ENCODE assay signal across 8 cellular contexts in the genomic region with DNA sequence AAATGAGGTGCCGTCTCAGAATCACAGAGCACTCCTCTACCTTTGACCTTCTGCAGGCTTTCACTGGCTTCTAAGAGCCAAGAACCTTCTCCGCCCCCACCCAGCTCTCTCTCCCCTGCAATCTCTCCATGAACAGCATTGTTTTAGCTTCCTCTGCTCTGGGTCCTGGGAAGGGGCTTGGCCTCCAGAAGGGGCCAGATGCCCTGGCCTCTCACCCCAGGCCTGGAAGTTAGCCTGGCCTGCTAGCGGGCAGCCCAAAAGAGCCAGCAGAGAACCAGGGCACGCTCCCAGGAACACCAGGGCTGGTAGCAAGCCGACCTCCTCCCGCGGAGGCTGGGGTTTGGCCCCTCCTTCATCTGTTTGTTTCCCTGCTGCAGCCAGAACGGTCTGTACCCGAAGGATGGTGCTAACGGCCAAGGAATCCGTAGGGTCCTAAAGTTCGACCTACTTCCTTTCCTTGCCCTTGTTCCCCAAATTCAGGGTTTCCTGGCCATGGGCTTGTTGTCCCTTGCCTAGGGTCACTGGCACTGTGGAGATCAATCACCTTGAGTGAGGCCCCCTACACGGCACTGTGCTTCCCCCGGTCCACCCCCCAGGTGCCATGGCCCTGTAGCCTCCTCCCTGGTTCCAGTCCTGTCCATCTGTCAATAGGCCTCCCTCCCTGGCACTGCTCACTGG. TPM values are rescaled to one million over a fixed set of nuclear protein-coding genes. Genes with fewer than 3 reads are reported as not detected.
A peak's percentile ranks its signal among the peaks of the same experiment; 100 is the strongest.
DNase-seq lines count a peak whose midpoint lies in the region; ATAC-seq and TF ChIP-seq lines count a peak whose summit lies in the region.

No MANE protein-coding gene starts in this region.

- no peaks in the 10 kb centered on the region for H3K79me2 ChIP-seq in PC-3 (ENCODE audit: low read length)

- peaks cover 65 to 70% of the 10 kb centered on the region in 2 donors for H3K4me1 Mint-ChIP-seq in natural killer cell treated with Interleukin-12 subunit alpha and Interleukin-12 subunit beta and Interleukin-15 and Interleukin-18, amount 100 ng/mL, for 72 hours (ENCODE audit: low read depth in 2 of 2)

- no peaks in the 10 kb centered on the region for H3K27me3 Mint-ChIP-seq in natural killer cell treated with Interleukin-12 subunit alpha and Interleukin-12 subunit beta and Interleukin-15 and Interleukin-18, amount 100 ng/mL, for 72 hours

- ATAC-seq in natural killer cell treated with Interleukin-12 subunit alpha and Interleukin-12 subunit beta and Interleukin-15 and Interleukin-18, amount 100 ng/mL, for 72 hours: peak; percentile 67 to 68
- no peak for ATAC-seq in PC-3

- H2AFZ ChIP-seq in PC-3 (ENCODE audit: low read length): no peak overlapping the region

- no peak overlapping the region for H3K4me3 ChIP-seq in PC-3 (ENCODE audit: low read length)

- CTCF ChIA-PET in PC-3 (lab: Charles Lee): no interaction called here

- no peaks in the 10 kb centered on the region for H3K9me2 ChIP-seq in PC-3 (replicated peaks; ENCODE audit: low read length)

- H3K4me2 ChIP-seq in PC-3 (ENCODE audit: low read length): no peak overlapping the region

- H3K4me3 Mint-ChIP-seq in natural killer cell treated with Interleukin-12 subunit alpha and Interleukin-12 subunit beta and Interleukin-15 and Interleukin-18, amount 100 ng/mL, for 72 hours: peak overlapping the region; percentile 45

- TF ChIP-seq CTCF in PC-3 (conservative IDR thresholded peaks at IDR 0.05; ENCODE audit: low read depth, low read length): no peak

- H4K20me1 ChIP-seq in PC-3 (ENCODE audit: low read length): no peaks in the 10 kb centered on the region

- peaks cover 5% of the 10 kb centered on the region for H3K4me1 ChIP-seq in PC-3 (ENCODE audit: insufficient read depth, low read length)

- no peaks in the 10 kb centered on the region for H3F3A ChIP-seq in PC-3 (ENCODE audit: low read length, unreplicated experiment)

- no peaks in the 10 kb centered on the region for H3K27me3 ChIP-seq in PC-3 (ENCODE audit: low read length)

- no peaks in the 10 kb centered on the region for H3K9me3 ChIP-seq in PC-3 (ENCODE audit: low read length)

- intact Hi-C loops in PC-3 (cut with micrococcal nuclease): no loop called here

- H3K9ac ChIP-seq in PC-3 (ENCODE audit: low read length): no peak overlapping the region

- BruUV-seq in PC-3 (replicated peaks; lab: Mats Ljungman, UMichigan): no TSS peak

- H3K36me3 Mint-ChIP-seq in natural killer cell treated with Interleukin-12 subunit alpha and Interleukin-12 subunit beta and Interleukin-15 and Interleukin-18, amount 100 ng/mL, for 72 hours: no peaks in the 10 kb centered on the region

- H3K27ac Mint-ChIP-seq in natural killer cell treated with Interleukin-12 subunit alpha and Interleukin-12 subunit beta and Interleukin-15 and Interleukin-18, amount 100 ng/mL, for 72 hours: peak overlapping the region; percentile 86 to 95

- no peak overlapping the region for H3K27ac ChIP-seq in PC-3 (ENCODE audit: low read length)

- peak; percentile 44 for DNase-seq in stimulated activated CD4-positive, alpha-beta T cell treated with anti-CD3 and anti-CD28 coated beads, Interleukin-1b, Interleukin-23, amount 100 ng/mL, for 48 hours
- no peak for DNase-seq in stimulated activated CD4-positive, alpha-beta T cell treated with anti-CD3 and anti-CD28 coated beads, Interleukin-4, amount 100 ng/mL, for 4 hours
- DNase-seq in NCI-H2227 treated with DMSO at 0.1 percent for 48 hours (lab: John Stamatoyannopoulos, UW) (peak; percentile 69), foreskin melanocyte (peak; percentile 75), HuH-7 (ENCODE audit: low spot score) (no peak), PC-3 (no peak)
- peak; percentile 17 for DNase-seq in activated naive CD4-positive, alpha-beta T cell treated with anti-CD3 and anti-CD28 coated beads, Interleukin-2, amount 50 U/mL, for 16 hours
- peak; percentile 63 for DNase-seq in natural killer cell treated with Interleukin-12 subunit alpha and Interleukin-12 subunit beta and Interleukin-15 and Interleukin-18, amount 100 ng/mL, for 72 hours (ENCODE audit: low spot score)

- no peaks in the 10 kb centered on the region for H3K36me3 ChIP-seq in PC-3 (ENCODE audit: low read depth, low read length)

- POLR2A ChIA-PET in PC-3 (lab: Charles Lee; ENCODE audit: unreplicated experiment): no interaction called here

- no peaks in the 10 kb centered on the region for H3K9me3 Mint-ChIP-seq in natural killer cell treated with Interleukin-12 subunit alpha and Interleukin-12 subunit beta and Interleukin-15 and Interleukin-18, amount 100 ng/mL, for 72 hours

RNA-seq across cellular contexts. Expression of gene DDIT4, which starts 18.7 kb away (rescaled TPM):
- total RNA-seq in natural killer cell treated with Interleukin-12 subunit alpha and Interleukin-12 subunit beta and Interleukin-15 and Interleukin-18, amount 100 ng/mL, for 72 hours: 100 to 1,000 TPM; 189 to 207 TPM
- total RNA-seq in PC-3 (2014; rRNA removed): 68.9 and 94.2 TPM in 2 replicates

RNA-seq across cellular contexts. Expression of gene ASCC1, which starts 39.0 kb away (rescaled TPM):
- total RNA-seq in natural killer cell treated with Interleukin-12 subunit alpha and Interleukin-12 subunit beta and Interleukin-15 and Interleukin-18, amount 100 ng/mL, for 72 hours: 10 to 100 TPM; 30.9 to 35.7 TPM
- total RNA-seq in PC-3 (2014; rRNA removed): 15.7 and 24.3 TPM in 2 replicates

RNA-seq across cellular contexts. Expression of gene ANAPC16, which starts 39.2 kb away (rescaled TPM):
- total RNA-seq in natural killer cell treated with Interleukin-12 subunit alpha and Interleukin-12 subunit beta and Interleukin-15 and Interleukin-18, amount 100 ng/mL, for 72 hours: 10 to 100 TPM; 39.6 to 79.3 TPM
- total RNA-seq in PC-3 (2014; rRNA removed): 19.2 and 23.9 TPM in 2 replicates

Comparison
In these comparisons a context has a peak if more than half of its experiments do, and no peak if none do; other contexts are left out.
1. DNase-seq: peak in stimulated activated CD4-positive, alpha-beta T cell treated with anti-CD3 and anti-CD28 coated beads, Interleukin-1b, Interleukin-23, amount 100 ng/mL, for 48 hours (single experiment), NCI-H2227 treated with DMSO at 0.1 percent for 48 hours (single experiment), activated naive CD4-positive, alpha-beta T cell treated with anti-CD3 and anti-CD28 coated beads, Interleukin-2, amount 50 U/mL, for 16 hours (single experiment), foreskin melanocyte (single experiment) and natural killer cell treated with Interleukin-12 subunit alpha and Interleukin-12 subunit beta and Interleukin-15 and Interleukin-18, amount 100 ng/mL, for 72 hours (single experiment); none in stimulated activated CD4-positive, alpha-beta T cell treated with anti-CD3 and anti-CD28 coated beads, Interleukin-4, amount 100 ng/mL, for 4 hours (0 of 2), HuH-7 (single experiment) and PC-3 (single experiment).